Comparison of ENCODE assay signal across 9 cellular contexts in the genomic region with DNA sequence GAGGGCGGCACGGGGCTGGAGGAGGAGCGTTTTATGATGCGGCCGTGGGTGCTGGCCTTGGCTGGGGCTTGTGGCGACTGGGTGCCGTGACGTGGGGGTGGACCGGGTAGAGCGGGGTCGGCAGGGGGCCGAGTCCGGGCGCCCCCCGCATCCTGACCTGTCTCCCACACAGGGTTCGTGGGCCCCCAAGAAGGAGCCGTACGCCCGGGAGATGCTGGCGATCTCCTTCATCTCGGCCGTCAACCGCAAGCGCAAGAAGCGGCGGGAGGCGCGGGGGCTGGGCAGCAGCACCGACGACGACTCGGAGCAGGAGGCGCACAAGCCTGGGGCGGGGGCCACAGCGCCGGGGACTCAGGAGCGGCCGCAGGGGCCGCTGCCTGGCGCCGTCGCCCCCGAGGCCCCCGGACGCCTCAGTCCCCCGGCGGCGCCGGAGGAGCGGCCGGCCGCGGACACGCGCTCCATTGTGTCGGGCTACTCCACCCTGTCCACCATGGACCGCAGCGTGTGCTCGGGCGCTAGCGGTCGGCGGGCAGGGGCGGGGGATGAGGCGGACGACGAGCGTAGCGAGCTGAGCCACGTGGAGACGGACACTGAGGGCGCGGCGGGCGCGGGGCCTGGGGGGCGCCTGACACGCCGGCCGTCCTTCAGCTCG.
DNase-seq lines count a peak whose midpoint lies in the region; ATAC-seq and TF ChIP-seq lines count a peak whose summit lies in the region.
"Had no signal": no experiment of that assay in that cellular context is flagged by ENCODE, and none has a peak within 500 bp of the region (broad histone marks: within the 10 kb centered on the region; RNA-seq: fewer than 3 reads in every experiment).

No MANE protein-coding gene starts in this region.

- no peak overlapping the region for H3K27ac ChIP-seq in CD8-positive, alpha-beta memory T cell (ENCODE audit: low read depth, low read length)
- H3K27ac ChIP-seq in osteoblast (ENCODE audit: low read depth, low read length), result no peak overlapping the region
- H3K27ac ChIP-seq: neutrophil had no signal

- peak; percentile 35 for ATAC-seq in T-helper 17 cell
- no peak for ATAC-seq in GM19324 (IDR thresholded peaks at IDR 0.05; ENCODE audit: low FRiP score, unreplicated experiment)

- H3K27me3 ChIP-seq in CD8-positive, alpha-beta memory T cell (ENCODE audit: insufficient read depth, low read length, poor library complexity, severe bottlenecking), result peaks cover 11% of the 10 kb centered on the region
- no peaks in the 10 kb centered on the region for H3K27me3 ChIP-seq in osteoblast (ENCODE audit: insufficient read depth, low read length)

- H3K4me3 Mint-ChIP-seq in CD8-positive, alpha-beta memory T cell, result peak overlapping the region; percentile 48 to 94 (median 86)
- H3K4me3 Mint-ChIP-seq in T-helper 17 cell, result peak overlapping the region; percentile 92
- H3K4me3 Mint-ChIP-seq in glutamatergic neuron (ENCODE audit: unreplicated experiment), result peak overlapping the region; percentile 90

- no peak for TF ChIP-seq CTCF in glutamatergic neuron (IDR thresholded peaks at IDR 0.05; ENCODE audit: partially characterized antibody, unreplicated experiment)
- no peak for TF ChIP-seq CTCF in osteoblast (IDR thresholded peaks at IDR 0.05; ENCODE audit: extremely low read depth, low read depth, low read length)

- H3K27me3 Mint-ChIP-seq in CD8-positive, alpha-beta memory T cell, result peaks cover 42 to 50% of the 10 kb centered on the region in 2 donors
- H3K27me3 Mint-ChIP-seq in T-helper 17 cell (peaks cover 47% of the 10 kb centered on the region), glutamatergic neuron (ENCODE audit: unreplicated experiment) (peaks cover 21% of the 10 kb centered on the region)

- peak overlapping the region in 1 of 8 donors; percentile 59 for H3K27ac Mint-ChIP-seq in CD8-positive, alpha-beta memory T cell
- H3K27ac Mint-ChIP-seq in T-helper 17 cell (no peak overlapping the region), glutamatergic neuron (ENCODE audit: unreplicated experiment) (peak overlapping the region; percentile 89)

- peaks cover 5 to 19% (median 9%) of the 10 kb centered on the region in 3 donors for H3K4me1 Mint-ChIP-seq in CD8-positive, alpha-beta memory T cell
- H3K4me1 Mint-ChIP-seq in T-helper 17 cell (peaks cover 14% of the 10 kb centered on the region), glutamatergic neuron (ENCODE audit: low read depth, unreplicated experiment) (peaks cover 7% of the 10 kb centered on the region)

- peak overlapping the region; percentile 68 for H3K4me2 ChIP-seq in osteoblast (ENCODE audit: insufficient read depth, low read length)

- in situ Hi-C loops in KBM-7 (cut with MboI; ENCODE audit: low pct_unique_long_range_greater_than_20kb, low sequenced_read_pairs), result no loop called here

- H3K9me3 Mint-ChIP-seq in CD8-positive, alpha-beta memory T cell, result no peaks in the 10 kb centered on the region
- peaks cover 14% of the 10 kb centered on the region for H3K9me3 Mint-ChIP-seq in glutamatergic neuron (ENCODE audit: unreplicated experiment)

- H4K20me1 ChIP-seq in osteoblast (ENCODE audit: insufficient read depth, low read length), result peaks cover 34% of the 10 kb centered on the region

- DNase-seq in CD8-positive, alpha-beta memory T cell, result no peak
- DNase-seq in T-helper 17 cell (no peak), glutamatergic neuron (peak; percentile 52), osteoblast (ENCODE audit: insufficient read length, low spot score, missing footprints) (peak; percentile 79), T-helper 9 cell (no peak), KBM-7 (no peak), NCI-H1105 (lab: John Stamatoyannopoulos, UW) (no peak)

- H3K36me3 ChIP-seq in CD8-positive, alpha-beta memory T cell (ENCODE audit: insufficient read depth, low read length), result no peaks in the 10 kb centered on the region
- peaks cover 28% of the 10 kb centered on the region for H3K36me3 ChIP-seq in osteoblast (ENCODE audit: insufficient read depth, low read length)
- H3K36me3 ChIP-seq: neutrophil had no signal

- POLR2A ChIA-PET in CD8-positive, alpha-beta memory T cell (lab: Charles Lee), result no interaction called here

- CTCF ChIA-PET in CD8-positive, alpha-beta memory T cell (lab: Charles Lee), result no interaction called here

- H3K79me2 ChIP-seq in osteoblast (ENCODE audit: insufficient read depth, low read length), result no peaks in the 10 kb centered on the region

- peak overlapping the region; percentile 37 for H3K4me3 ChIP-seq in CD8-positive, alpha-beta memory T cell (ENCODE audit: low read length)
- H3K4me3 ChIP-seq in osteoblast (ENCODE audit: insufficient read depth, low read length), result peak overlapping the region; percentile 43

- H3K4me1 ChIP-seq in CD8-positive, alpha-beta memory T cell (ENCODE audit: insufficient read depth, low read length), result no peaks in the 10 kb centered on the region
- H3K4me1 ChIP-seq in osteoblast (ENCODE audit: insufficient read depth, low read length), result peaks cover 25% of the 10 kb centered on the region

- no peaks in the 10 kb centered on the region for H3K9me3 ChIP-seq in CD8-positive, alpha-beta memory T cell (ENCODE audit: low read length)
- H3K9me3 ChIP-seq in T-helper 17 cell (ENCODE audit: control insufficient read depth, low read length, poor library complexity, severe bottlenecking) (no peaks in the 10 kb centered on the region), osteoblast (ENCODE audit: low read depth, low read length) (no peaks in the 10 kb centered on the region)
- H3K9me3 ChIP-seq: neutrophil had no signal

- no peak overlapping the region for H2AFZ ChIP-seq in osteoblast (ENCODE audit: low read length)

- H3K36me3 Mint-ChIP-seq in CD8-positive, alpha-beta memory T cell, result no peaks in the 10 kb centered on the region
- H3K36me3 Mint-ChIP-seq in T-helper 17 cell (ENCODE audit: low read depth), result peaks cover 5% of the 10 kb centered on the region
- H3K36me3 Mint-ChIP-seq in glutamatergic neuron (ENCODE audit: unreplicated experiment), result no peaks in the 10 kb centered on the region

Comparison
In these comparisons a context has a peak if more than half of its experiments do, and no peak if none do; other contexts are left out.
1. DNase-seq: peak in glutamatergic neuron (single experiment) and osteoblast (single experiment); none in CD8-positive, alpha-beta memory T cell (0 of 5), T-helper 17 cell (0 of 3), T-helper 9 cell (single experiment), KBM-7 (single experiment) and NCI-H1105 (single experiment).
2. Peak in every context shown above with its lines, with median percentiles within 50 percentile points of each other: H3K4me3 Mint-ChIP-seq.